Comparison of ENCODE assay signal across 26 cellular contexts in the genomic region with DNA sequence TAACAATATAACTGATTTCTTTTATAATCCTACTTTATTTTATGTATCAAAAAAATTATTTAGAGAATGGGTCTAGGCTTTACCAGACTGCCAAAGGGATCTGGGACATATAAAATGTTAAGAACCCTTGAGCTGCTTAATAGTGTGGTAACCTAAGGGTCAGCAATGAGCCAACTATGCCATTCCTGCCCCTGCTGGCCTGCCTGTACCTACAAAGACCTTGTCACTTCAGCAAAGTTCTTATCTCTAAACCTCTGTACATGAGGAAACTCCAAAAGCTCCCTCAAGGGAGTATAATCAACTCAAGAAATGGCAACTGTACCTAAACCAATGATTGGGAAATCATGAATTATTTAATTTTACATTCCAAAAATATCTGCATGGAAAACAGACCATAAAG.
"Had no signal": no experiment of that assay in that cellular context is flagged by ENCODE, and none has a peak within 500 bp of the region (broad histone marks: within the 10 kb centered on the region; RNA-seq: fewer than 3 reads in every experiment).

No MANE protein-coding gene starts in this region.

- H3K4me3 ChIP-seq: neural progenitor cell, ovary, psoas muscle, right lobe of liver, sigmoid colon, suprapubic skin, testis, tibial artery, transverse colon, vagina had no signal

- H3K4me1 ChIP-seq: neural progenitor cell, parathyroid adenoma, psoas muscle, right lobe of liver, sigmoid colon, suprapubic skin, testis, tibial artery, transverse colon, vagina had no signal

- H3K9me3 ChIP-seq: ovary, psoas muscle, right lobe of liver, sigmoid colon, suprapubic skin, testis, tibial artery, transverse colon, vagina had no signal

- DNase-seq: naive thymus-derived CD4-positive, alpha-beta T cell; natural killer cell; occipital lobe; ovary; posterior cingulate gyrus; psoas muscle; right cardiac atrium; right lobe of liver; sigmoid colon; small intestine; stimulated activated CD4-positive, alpha-beta T cell treated with anti-CD3 and anti-CD28 coated beads, Interleukin-15, amount 100 ng/mL, for 24 hours; stimulated activated CD4-positive, alpha-beta T cell treated with anti-CD3 and anti-CD28 coated beads, Interleukin-2, amount 100 ng/mL, for 24 hours; stimulated activated CD4-positive, alpha-beta T cell treated with anti-CD3 and anti-CD28 coated beads, Interleukin-2, amount 100 ng/mL, for 48 hours; stimulated activated CD4-positive, alpha-beta T cell treated with anti-CD3 and anti-CD28 coated beads, Interleukin-4, amount 100 ng/mL, for 24 hours; stimulated activated naive B cell treated with anti-CD40 and anti-IgM and Interleukin-4, amounts not matched to agents 10 μg/mL and 1 μg/mL and 100 μg/mL, for 72 hours; stimulated activated naive CD4-positive, alpha-beta T cell treated with Interleukin-2 at 50 U/mL for 16 hours; stimulated activated naive CD8-positive, alpha-beta T cell treated with anti-CD3 and anti-CD28 coated beads, Interleukin-15, amount 100 ng/mL, for 72 hours; substantia nigra; testis; tibial artery; transverse colon had no signal

- H3K27ac ChIP-seq: neural progenitor cell, ovary, parathyroid adenoma, psoas muscle, right lobe of liver, sigmoid colon, suprapubic skin, testis, tibial artery, transverse colon, vagina had no signal

- ATAC-seq: naive thymus-derived CD4-positive, alpha-beta T cell; natural killer cell; psoas muscle; right cardiac atrium; right lobe of liver; stimulated activated effector memory CD8-positive, alpha-beta T cell treated with anti-CD3 and anti-CD28 coated beads, Interleukin-12 subunit alpha, Interleukin-12 subunit beta, amount 100 ng/mL, for 72 hours; stimulated activated naive B cell treated with anti-CD40 and anti-IgM and Interleukin-4, amounts not matched to agents 10 μg/mL and 1 μg/mL and 100 μg/mL, for 72 hours; stimulated activated naive CD8-positive, alpha-beta T cell treated with anti-CD3 and anti-CD28 coated beads, Interleukin-15, amount 100 ng/mL, for 72 hours had no signal

- H3K9ac ChIP-seq: neural progenitor cell, parathyroid adenoma had no signal

- H3K36me3 ChIP-seq: neural progenitor cell, ovary, right lobe of liver, sigmoid colon, suprapubic skin, tibial artery, transverse colon, vagina had no signal

- H3K27me3 ChIP-seq: neural progenitor cell, ovary, right lobe of liver, sigmoid colon, suprapubic skin, testis, tibial artery, transverse colon, vagina had no signal
